ENCODE assay signal across 8 cellular contexts in the genomic region with DNA sequence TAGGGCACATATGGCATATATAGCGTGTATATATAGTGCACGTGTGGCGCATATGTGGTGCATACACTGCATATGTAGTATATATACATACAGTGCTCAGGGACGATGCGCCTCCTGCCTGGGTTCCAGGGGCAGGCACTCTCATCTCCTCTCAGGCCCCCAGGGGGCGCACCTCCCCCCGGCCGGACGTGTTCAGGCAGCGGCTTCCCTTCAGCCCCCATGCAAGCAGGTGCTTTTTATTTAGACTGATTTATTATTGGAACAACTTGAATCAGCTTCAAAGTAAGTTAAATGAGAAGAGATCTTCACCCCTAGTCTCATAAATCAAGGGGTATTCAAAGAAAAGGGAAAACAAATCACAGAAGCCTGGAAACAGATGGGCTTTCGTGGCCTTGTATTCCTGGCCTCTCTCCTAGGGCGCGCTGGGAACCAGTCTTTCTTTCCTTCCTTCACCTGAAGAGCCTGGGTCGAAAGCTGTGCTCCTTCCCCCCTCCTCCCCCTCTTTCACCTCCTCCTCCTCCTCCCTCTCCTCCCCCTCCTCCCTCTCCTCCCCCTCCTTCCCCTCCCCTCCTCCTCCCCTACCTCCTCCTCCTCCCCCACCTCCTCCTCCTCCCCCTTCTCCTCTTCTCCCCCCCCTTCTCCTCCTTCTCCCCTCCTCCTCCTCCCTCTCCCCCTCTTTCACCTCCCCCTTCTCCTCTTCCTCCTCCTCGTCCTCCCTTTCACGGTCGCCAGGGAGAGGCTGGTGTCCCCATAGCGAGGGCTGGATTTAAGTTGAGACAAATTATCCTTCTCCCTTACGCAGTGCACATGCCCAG.
DNase-seq lines count a peak whose midpoint lies in the region; ATAC-seq and TF ChIP-seq lines count a peak whose summit lies in the region.

No MANE protein-coding gene starts in this region.

- no peaks in the 10 kb centered on the region for H3K36me3 ChIP-seq in CD8-positive, alpha-beta memory T cell (ENCODE audit: insufficient read depth, low read length)
- H3K36me3 ChIP-seq in PC-3 (ENCODE audit: low read depth, low read length): no peaks in the 10 kb centered on the region; the same call in 1 of the 2 replicates
- H3K36me3 ChIP-seq in gastroesophageal sphincter: no peaks in the 10 kb centered on the region

- no peak overlapping the region for H3K9ac ChIP-seq in PC-3 (ENCODE audit: low read length)

- TF ChIP-seq EP300 in gastroesophageal sphincter (IDR thresholded peaks at IDR 0.05): no peak

- POLR2A ChIA-PET in CD8-positive, alpha-beta memory T cell (lab: Charles Lee): no interaction called here
- POLR2A ChIA-PET in PC-3 (lab: Charles Lee; ENCODE audit: unreplicated experiment): no interaction called here

- BruUV-seq in PC-3 (replicated peaks; lab: Mats Ljungman, UMichigan): no TSS peak

- peaks cover 0 to 3% (median 2%) of the 10 kb centered on the region in 3 donors for H3K4me1 Mint-ChIP-seq in CD8-positive, alpha-beta memory T cell

- H3K9me3 Mint-ChIP-seq in CD8-positive, alpha-beta memory T cell: no peaks in the 10 kb centered on the region

- intact Hi-C loops in PC-3 (cut with micrococcal nuclease): no loop called here

- H3K27me3 ChIP-seq in CD8-positive, alpha-beta memory T cell (ENCODE audit: insufficient read depth, low read length, poor library complexity, severe bottlenecking): no peaks in the 10 kb centered on the region
- peaks cover 6% of the 10 kb centered on the region; the same call in 1 of the 2 replicates for H3K27me3 ChIP-seq in PC-3 (ENCODE audit: low read length)
- H3K27me3 ChIP-seq in gastroesophageal sphincter: peaks cover 96% of the 10 kb centered on the region

- peak; percentile 43 to 74 (median 58) for DNase-seq in CD8-positive, alpha-beta memory T cell
- DNase-seq in HuH-7.5 (ENCODE audit: low spot score): peak; percentile 78
- DNase-seq in PC-3: peak; percentile 54
- DNase-seq in activated T-cell treated with anti-CD3 and anti-CD28 coated beads, Interleukin-2, amount 50 U/mL, for 1 hour: peak; percentile 72
- DNase-seq in stimulated activated CD4-positive, alpha-beta T cell treated with anti-CD3 and anti-CD28 coated beads, Interleukin-12 subunit alpha, Interleukin-12 subunit beta, amount 100 ng/mL, for 24 hours (ENCODE audit: low read depth in 2 of 2): peak; percentile 42 to 66
- DNase-seq in T1000 (lab: John Stamatoyannopoulos, UW): no peak

- H2AFZ ChIP-seq in PC-3 (ENCODE audit: low read length): no peak overlapping the region

- no peaks in the 10 kb centered on the region for H4K20me1 ChIP-seq in PC-3 (ENCODE audit: low read length)

- no peak overlapping the region for H3K4me2 ChIP-seq in PC-3 (ENCODE audit: low read length)

- H3K4me1 ChIP-seq in CD8-positive, alpha-beta memory T cell (ENCODE audit: insufficient read depth, low read length): peaks cover 8% of the 10 kb centered on the region
- H3K4me1 ChIP-seq in PC-3 (ENCODE audit: insufficient read depth, low read length) (no peaks in the 10 kb centered on the region), gastroesophageal sphincter (peaks cover 0 to 8% (median 0%) of the 10 kb centered on the region in 3 donors)

- no peak overlapping the region for H3K4me3 ChIP-seq in CD8-positive, alpha-beta memory T cell (ENCODE audit: low read length)
- H3K4me3 ChIP-seq in PC-3 (ENCODE audit: low read length) (no peak overlapping the region), gastroesophageal sphincter (no peak overlapping the region)

- no peaks in the 10 kb centered on the region for H3K36me3 Mint-ChIP-seq in CD8-positive, alpha-beta memory T cell

- H3K27me3 Mint-ChIP-seq in CD8-positive, alpha-beta memory T cell: peaks cover 10 to 32% of the 10 kb centered on the region in 2 donors

- WGBS in gastroesophageal sphincter (ENCODE audit: low coverage in 1 of 2), 2 donors: 18 to 21% methylated on average over 12 to 14 of the region's 19 CpGs

- H3F3A ChIP-seq in PC-3 (ENCODE audit: low read length, unreplicated experiment): no peaks in the 10 kb centered on the region

- no peak overlapping the region for H3K4me3 Mint-ChIP-seq in CD8-positive, alpha-beta memory T cell

- H3K9me3 ChIP-seq in CD8-positive, alpha-beta memory T cell (ENCODE audit: low read length): no peaks in the 10 kb centered on the region
- no peaks in the 10 kb centered on the region for H3K9me3 ChIP-seq in PC-3 (ENCODE audit: low read length)
- H3K9me3 ChIP-seq in gastroesophageal sphincter: no peaks in the 10 kb centered on the region

- peak; percentile 75 for ATAC-seq in PC-3
- ATAC-seq in gastroesophageal sphincter: no peak
- no peak for ATAC-seq in HG03457 (IDR thresholded peaks at IDR 0.05; ENCODE audit: unreplicated experiment)

- CTCF ChIA-PET in CD8-positive, alpha-beta memory T cell (lab: Charles Lee): interaction anchor here (1.2 kb wide), 2 partner anchors 300 to 304 kb away, joined by 4 read pairs; no protein-coding TSS in a partner anchor
- CTCF ChIA-PET in PC-3 (lab: Charles Lee): no interaction called here

- no peaks in the 10 kb centered on the region for H3K79me2 ChIP-seq in PC-3 (ENCODE audit: low read length)

- TF ChIP-seq POLR2A in gastroesophageal sphincter (IDR thresholded peaks at IDR 0.05): no peak

- H3K27ac Mint-ChIP-seq in CD8-positive, alpha-beta memory T cell: no peak overlapping the region

- TF ChIP-seq CTCF in PC-3 (conservative IDR thresholded peaks at IDR 0.05; ENCODE audit: low read depth, low read length) (peak; percentile 85), gastroesophageal sphincter (IDR thresholded peaks at IDR 0.05) (peak in 3 of 4 experiments; percentile 8 to 65 (median 26))

- H3K9me2 ChIP-seq in PC-3 (replicated peaks; ENCODE audit: low read length): no peaks in the 10 kb centered on the region

- H3K27ac ChIP-seq in CD8-positive, alpha-beta memory T cell (ENCODE audit: low read depth, low read length): no peak overlapping the region
- no peak overlapping the region for H3K27ac ChIP-seq in PC-3 (ENCODE audit: low read length)
- no peak overlapping the region for H3K27ac ChIP-seq in gastroesophageal sphincter
